In genomic region chr19:40831502-40832430, GRCh38 we compare ENCODE assay signal across 11 cellular contexts. TPM values are rescaled to one million over a fixed set of nuclear protein-coding genes. Genes with fewer than 3 reads are reported as not detected.
DNase-seq lines count a peak whose midpoint lies in the region; ATAC-seq and TF ChIP-seq lines count a peak whose summit lies in the region.
"Had no signal": no experiment of that assay in that cellular context is flagged by ENCODE, and none has a peak within 500 bp of the region (broad histone marks: within the 10 kb centered on the region; RNA-seq: fewer than 3 reads in every experiment).

No MANE protein-coding gene starts in this region.

- ATAC-seq in HG03432 (IDR thresholded peaks at IDR 0.05; ENCODE audit: unreplicated experiment) (no peak), GM19324 (IDR thresholded peaks at IDR 0.05; ENCODE audit: low FRiP score, unreplicated experiment) (no peak)

- H3K9me3 Mint-ChIP-seq in type B pancreatic cell = no peaks in the 10 kb centered on the region

- H3K4me3 Mint-ChIP-seq in type B pancreatic cell = no peak overlapping the region

- H3K27ac ChIP-seq in RWPE1 = peak overlapping the region; percentile 84
- H3K27ac ChIP-seq: BLaER1, heart right ventricle had no signal

- DNase-seq in SIG-M5 treated with dmso at 0.1 percent for 504 hours (lab: John Stamatoyannopoulos, UW; ENCODE audit: unreplicated experiment) (peak; percentile 87), SIG-M5 (lab: John Stamatoyannopoulos, UW) (no peak), RWPE1 (ENCODE audit: low spot score) (peak; percentile 74), fibroblast of the conjunctiva (ENCODE audit: low read depth) (peak; percentile 97), type B pancreatic cell (ENCODE audit: extremely low spot score, unreplicated experiment) (no peak), NAMALWA (ENCODE audit: low spot score) (no peak)
- DNase-seq: heart right ventricle had no signal

- POLR2A ChIA-PET in RWPE1 (lab: Yijun Ruan, JAX; ENCODE audit: low non-redundant PET) = no interaction called here

- peak overlapping the region; percentile 74 for H3K27ac Mint-ChIP-seq in type B pancreatic cell

- peaks cover 6% of the 10 kb centered on the region for H3K36me3 Mint-ChIP-seq in type B pancreatic cell

- H3K27me3 Mint-ChIP-seq in type B pancreatic cell = no peaks in the 10 kb centered on the region

- TF ChIP-seq CTCF in RWPE1 (conservative IDR thresholded peaks at IDR 0.05; ENCODE audit: low read depth) (no peak), type B pancreatic cell (conservative IDR thresholded peaks at IDR 0.05) (no peak)

- CTCF ChIA-PET in RWPE1 (lab: Yijun Ruan, JAX) = interaction anchor here (0.6 to 1.1 kb wide), 4 partner anchors 11 to 327 kb away, joined by 4 to 6 read pairs (median 4); no protein-coding TSS in a partner anchor

- H3K4me1 Mint-ChIP-seq in type B pancreatic cell (ENCODE audit: unreplicated experiment) = peaks cover 5% of the 10 kb centered on the region

RNA-seq across cellular contexts. Expression of gene CYP2A6, which starts 18.5 kb away (rescaled TPM):
- not detected in 2 replicates for total RNA-seq in type B pancreatic cell (ENCODE audit: low replicate concordance)
- total RNA-seq: heart right ventricle; T-helper 2 cell treated with Interferon-gamma antibody and Interleukin-4, amounts not matched to agents 100 ng/mL and 5 ng/mL, for 36 hours had no signal

RNA-seq across cellular contexts. Expression of gene EGLN2, which starts 32.8 kb away (rescaled TPM):
- total RNA-seq in type B pancreatic cell (ENCODE audit: low replicate concordance) = 83.4 and 83.8 TPM in 2 replicates

RNA-seq across cellular contexts. Expression of gene CYP2A7, which starts 50.3 kb away (rescaled TPM):
- total RNA-seq in type B pancreatic cell (ENCODE audit: low replicate concordance) = not detected in 2 replicates
- total RNA-seq: heart right ventricle; T-helper 2 cell treated with Interferon-gamma antibody and Interleukin-4, amounts not matched to agents 100 ng/mL and 5 ng/mL, for 36 hours had no signal

RNA-seq across cellular contexts. Expression of gene RAB4B, which starts 53.7 kb away (rescaled TPM):
- total RNA-seq in type B pancreatic cell (ENCODE audit: low replicate concordance) = 10.4 and 12.4 TPM in 2 replicates

RNA-seq across cellular contexts. Expression of gene MIA, which starts 56.4 kb away (rescaled TPM):
- 1.7 and 3.2 TPM in 2 replicates for total RNA-seq in type B pancreatic cell (ENCODE audit: low replicate concordance)

Comparison
In these comparisons a context has a peak if more than half of its experiments do, and no peak if none do; other contexts are left out.
1. DNase-seq: peak in SIG-M5 treated with dmso at 0.1 percent for 504 hours (single experiment), RWPE1 (single experiment) and fibroblast of the conjunctiva (single experiment); none in SIG-M5 (single experiment), type B pancreatic cell (single experiment) and NAMALWA (single experiment).